In the genomic region with DNA sequence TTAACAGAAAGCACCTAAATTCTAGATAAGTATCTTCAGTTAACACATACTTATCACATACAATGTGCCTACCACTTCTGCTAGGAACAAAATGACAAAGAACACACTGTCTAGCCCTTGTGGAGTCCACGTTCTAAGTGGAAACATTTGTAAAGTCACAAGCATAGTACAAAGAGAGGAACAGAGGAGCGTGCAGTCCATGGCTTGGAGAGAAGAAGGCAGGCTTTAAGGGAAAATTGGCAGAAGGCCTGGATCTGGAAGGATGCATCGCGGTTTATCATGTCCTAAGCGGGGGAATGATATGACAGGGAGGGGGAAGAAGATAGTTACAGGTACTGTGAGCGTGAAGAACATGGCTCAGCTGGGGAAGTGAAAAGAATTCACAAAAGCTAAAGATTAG, we compare ENCODE assay signal across 16 cellular contexts.
A peak's percentile ranks its signal among the peaks of the same experiment; 100 is the strongest.
DNase-seq lines count a peak whose midpoint lies in the region; ATAC-seq and TF ChIP-seq lines count a peak whose summit lies in the region.
"Had no signal": no experiment of that assay in that cellular context is flagged by ENCODE, and none has a peak within 500 bp of the region (broad histone marks: within the 10 kb centered on the region; RNA-seq: fewer than 3 reads in every experiment).

No MANE protein-coding gene starts in this region.

- peaks cover 0 to 3% (median 0%) of the 10 kb centered on the region in 3 donors for H3K9me3 Mint-ChIP-seq in T-cell
- H3K9me3 Mint-ChIP-seq: CD4-positive, alpha-beta T cell; GM23338 had no signal

- H3K4me1 ChIP-seq in right cardiac atrium (ENCODE audit: control insufficient read depth, insufficient read depth, low read length): no peaks in the 10 kb centered on the region
- no peaks in the 10 kb centered on the region for H3K4me1 ChIP-seq in muscle layer of duodenum (ENCODE audit: control insufficient read depth in 1 of 2, insufficient read depth in 2 of 2, low read length in 2 of 2)
- no peaks in the 10 kb centered on the region for H3K4me1 ChIP-seq in SK-N-SH (ENCODE audit: control insufficient read depth in 1 of 2, insufficient read depth in 2 of 2, low read depth in 1 of 2, low read length in 1 of 2)

- no peak for TF ChIP-seq EP300 in SK-N-SH (IDR thresholded peaks at IDR 0.05; ENCODE audit: borderline replicate concordance in 1 of 2, low read depth in 1 of 2, low read length in 1 of 2)

- H3K9me3 ChIP-seq in right cardiac atrium (ENCODE audit: control insufficient read depth, low read length): no peaks in the 10 kb centered on the region
- no peaks in the 10 kb centered on the region for H3K9me3 ChIP-seq in muscle layer of duodenum (ENCODE audit: control insufficient read depth in 1 of 2, low read length in 2 of 2)
- H3K9me3 ChIP-seq in SK-N-SH: no peaks in the 10 kb centered on the region

- no peaks in the 10 kb centered on the region for H3K4me1 Mint-ChIP-seq in T-cell
- H3K4me1 Mint-ChIP-seq: B cell, GM23338 had no signal

- intact Hi-C loops in right cardiac atrium (cut with DNase I): no loop called here

- H3K27ac ChIP-seq in right cardiac atrium (ENCODE audit: low read length) (no peak overlapping the region), muscle layer of duodenum (ENCODE audit: low read length) (peak overlapping the region; percentile 6), caudate nucleus (ENCODE audit: low read depth, low read length) (no peak overlapping the region), SK-N-SH (ENCODE audit: low read depth in 2 of 2, low read length in 1 of 2) (no peak overlapping the region)

- H2AFZ ChIP-seq in SK-N-SH (ENCODE audit: low read depth): no peak overlapping the region
- H2AFZ ChIP-seq: GM23338 had no signal

- no peak overlapping the region for H3K9ac ChIP-seq in SK-N-SH

- H3K79me2 ChIP-seq in SK-N-SH (ENCODE audit: insufficient read depth): no peaks in the 10 kb centered on the region

- TF ChIP-seq RAD21 in SK-N-SH (IDR thresholded peaks at IDR 0.05; ENCODE audit: low read length): no peak

- H3K27me3 Mint-ChIP-seq in T-cell: peaks cover 8 to 11% of the 10 kb centered on the region in 2 donors
- H3K27me3 Mint-ChIP-seq: B cell had no signal

- POLR2A ChIA-PET in SK-N-SH (lab: Yijun Ruan, JAX): no interaction called here
- POLR2A ChIA-PET in T-cell (lab: Charles Lee): interaction anchor here in 1 of 2 donors (0.6 kb wide), 1 partner anchor 32 kb away, joined by 5 read pairs; no protein-coding TSS in a partner anchor

- CTCF ChIA-PET in SK-N-SH (lab: Yijun Ruan, JAX): no interaction called here
- CTCF ChIA-PET in T-cell (lab: Charles Lee): no interaction called here

- H3K27me3 ChIP-seq in right cardiac atrium (ENCODE audit: control insufficient read depth, insufficient read depth): no peaks in the 10 kb centered on the region
- no peaks in the 10 kb centered on the region for H3K27me3 ChIP-seq in muscle layer of duodenum (ENCODE audit: low read depth, low read length)
- no peaks in the 10 kb centered on the region for H3K27me3 ChIP-seq in SK-N-SH (ENCODE audit: insufficient read depth)

- no peak overlapping the region for H3K4me3 ChIP-seq in right cardiac atrium (ENCODE audit: low read length)
- H3K4me3 ChIP-seq in muscle layer of duodenum (ENCODE audit: low read depth in 1 of 2, low read length in 2 of 2): no peak overlapping the region
- H3K4me3 ChIP-seq in SK-N-SH (ENCODE audit: low read depth in 2 of 2, low read length in 1 of 2): no peak overlapping the region
- H3K4me3 ChIP-seq: GM23338 had no signal

- H3K27ac Mint-ChIP-seq in T-cell: no peak overlapping the region
- H3K27ac Mint-ChIP-seq: B cell; CD4-positive, alpha-beta T cell; GM23338 had no signal

- DNase-seq in SK-MEL-5 (ENCODE audit: low read depth, low spot score) (peak; percentile 41), foreskin melanocyte (peak; percentile 60), right cardiac atrium (no peak), caudate nucleus (lab: John Stamatoyannopoulos, UW) (no peak), SK-N-SH (no peak), T-cell (no peak)
- DNase-seq: C1 segment of cervical spinal cord; CD4-positive, alpha-beta T cell; DMS153; DMS79 treated with DMSO at 0.1 percent for 48 hours; EL; H7 had no signal

- H3K36me3 ChIP-seq in muscle layer of duodenum (ENCODE audit: control insufficient read depth in 1 of 2, insufficient read depth in 2 of 2, low read length in 2 of 2) (no peaks in the 10 kb centered on the region), SK-N-SH (replicated peaks in 1 of 2; ENCODE audit: control insufficient read depth in 1 of 2, insufficient read depth in 2 of 2, low read length in 1 of 2) (no peaks in the 10 kb centered on the region)

- no peaks in the 10 kb centered on the region for H3K9me2 ChIP-seq in SK-N-SH

- H4K20me1 ChIP-seq in SK-N-SH (ENCODE audit: insufficient read depth): no peaks in the 10 kb centered on the region

- H3K4me2 ChIP-seq in SK-N-SH: no peak overlapping the region
- H3K4me2 ChIP-seq: GM23338 had no signal

- H3K4me3 Mint-ChIP-seq in T-cell: no peak overlapping the region
- H3K4me3 Mint-ChIP-seq: B cell; CD4-positive, alpha-beta T cell; GM23338 had no signal

- H3K36me3 Mint-ChIP-seq in T-cell: no peaks in the 10 kb centered on the region

- no peaks in the 10 kb centered on the region for H3F3A ChIP-seq in SK-N-SH (replicated peaks; ENCODE audit: insufficient read depth)

- 35% methylated on average over 6 of the region's 6 CpGs for WGBS in right cardiac atrium
- 87% methylated on average over 6 of the region's 6 CpGs for WGBS in SK-N-SH (ENCODE audit: low lambda C conversion rate)

- ATAC-seq in right cardiac atrium (peak; percentile 25 to 56), HG03354 (IDR thresholded peaks at IDR 0.05; ENCODE audit: poor library complexity, severe bottlenecking, unreplicated experiment) (no peak), T-cell (replicated peaks in 1 of 4) (no peak)
- ATAC-seq: GM23338 had no signal

- no peak for TF ChIP-seq CTCF in SK-N-SH (IDR thresholded peaks at IDR 0.05)

- in situ Hi-C loops in SK-MEL-5 (cut with HindIII; ENCODE audit: low pct_unique_long_range_greater_than_20kb, low sequenced_read_pairs): no loop called here

TF ChIP-seq in SK-N-SH, 30 proteins besides CTCF, POLR2A, EP300 and RAD21:
- TF ChIP-seq, protein P1, sequence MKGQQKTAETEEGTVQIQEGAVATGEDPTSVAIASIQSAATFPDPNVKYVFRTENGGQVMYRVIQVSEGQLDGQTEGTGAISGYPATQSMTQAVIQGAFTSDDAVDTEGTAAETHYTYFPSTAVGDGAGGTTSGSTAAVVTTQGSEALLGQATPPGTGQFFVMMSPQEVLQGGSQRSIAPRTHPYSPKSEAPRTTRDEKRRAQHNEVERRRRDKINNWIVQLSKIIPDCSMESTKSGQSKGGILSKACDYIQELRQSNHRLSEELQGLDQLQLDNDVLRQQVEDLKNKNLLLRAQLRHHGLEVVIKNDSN (IDR thresholded peaks at IDR 0.05; ENCODE audit: borderline replicate concordance, low read depth): no peak
- TF ChIP-seq ELF1 (IDR thresholded peaks at IDR 0.05): no peak
- no peak for TF ChIP-seq FOXM1 (IDR thresholded peaks at IDR 0.05; ENCODE audit: low read depth)
- no peak for TF ChIP-seq RFX5 (IDR thresholded peaks at IDR 0.05; ENCODE audit: low read length)
- no peak for TF ChIP-seq FOSL2 (IDR thresholded peaks at IDR 0.05; ENCODE audit: borderline replicate concordance, low read depth)
- no peak for TF ChIP-seq POLR2AphosphoS5 (IDR thresholded peaks at IDR 0.05; ENCODE audit: low read depth, low read length)
- TF ChIP-seq GATA2 (CRISPR knock-in tag; IDR thresholded peaks at IDR 0.05): no peak
- TF ChIP-seq JUND (IDR thresholded peaks at IDR 0.05): no peak
- TF ChIP-seq CHD2 (IDR thresholded peaks at IDR 0.05; ENCODE audit: low read length, partially characterized antibody): no peak
- TF ChIP-seq MEF2A (IDR thresholded peaks at IDR 0.05; ENCODE audit: borderline replicate concordance, low read depth): no peak
- TF ChIP-seq, protein P2, sequence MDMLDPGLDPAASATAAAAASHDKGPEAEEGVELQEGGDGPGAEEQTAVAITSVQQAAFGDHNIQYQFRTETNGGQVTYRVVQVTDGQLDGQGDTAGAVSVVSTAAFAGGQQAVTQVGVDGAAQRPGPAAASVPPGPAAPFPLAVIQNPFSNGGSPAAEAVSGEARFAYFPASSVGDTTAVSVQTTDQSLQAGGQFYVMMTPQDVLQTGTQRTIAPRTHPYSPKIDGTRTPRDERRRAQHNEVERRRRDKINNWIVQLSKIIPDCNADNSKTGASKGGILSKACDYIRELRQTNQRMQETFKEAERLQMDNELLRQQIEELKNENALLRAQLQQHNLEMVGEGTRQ (IDR thresholded peaks at IDR 0.05; ENCODE audit: borderline replicate concordance, low read depth, low read length): no peak
- TF ChIP-seq, protein P3, sequence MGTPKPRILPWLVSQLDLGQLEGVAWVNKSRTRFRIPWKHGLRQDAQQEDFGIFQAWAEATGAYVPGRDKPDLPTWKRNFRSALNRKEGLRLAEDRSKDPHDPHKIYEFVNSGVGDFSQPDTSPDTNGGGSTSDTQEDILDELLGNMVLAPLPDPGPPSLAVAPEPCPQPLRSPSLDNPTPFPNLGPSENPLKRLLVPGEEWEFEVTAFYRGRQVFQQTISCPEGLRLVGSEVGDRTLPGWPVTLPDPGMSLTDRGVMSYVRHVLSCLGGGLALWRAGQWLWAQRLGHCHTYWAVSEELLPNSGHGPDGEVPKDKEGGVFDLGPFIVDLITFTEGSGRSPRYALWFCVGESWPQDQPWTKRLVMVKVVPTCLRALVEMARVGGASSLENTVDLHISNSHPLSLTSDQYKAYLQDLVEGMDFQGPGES (IDR thresholded peaks at IDR 0.05; ENCODE audit: low read depth, low read length): no peak
- TF ChIP-seq, protein P4, sequence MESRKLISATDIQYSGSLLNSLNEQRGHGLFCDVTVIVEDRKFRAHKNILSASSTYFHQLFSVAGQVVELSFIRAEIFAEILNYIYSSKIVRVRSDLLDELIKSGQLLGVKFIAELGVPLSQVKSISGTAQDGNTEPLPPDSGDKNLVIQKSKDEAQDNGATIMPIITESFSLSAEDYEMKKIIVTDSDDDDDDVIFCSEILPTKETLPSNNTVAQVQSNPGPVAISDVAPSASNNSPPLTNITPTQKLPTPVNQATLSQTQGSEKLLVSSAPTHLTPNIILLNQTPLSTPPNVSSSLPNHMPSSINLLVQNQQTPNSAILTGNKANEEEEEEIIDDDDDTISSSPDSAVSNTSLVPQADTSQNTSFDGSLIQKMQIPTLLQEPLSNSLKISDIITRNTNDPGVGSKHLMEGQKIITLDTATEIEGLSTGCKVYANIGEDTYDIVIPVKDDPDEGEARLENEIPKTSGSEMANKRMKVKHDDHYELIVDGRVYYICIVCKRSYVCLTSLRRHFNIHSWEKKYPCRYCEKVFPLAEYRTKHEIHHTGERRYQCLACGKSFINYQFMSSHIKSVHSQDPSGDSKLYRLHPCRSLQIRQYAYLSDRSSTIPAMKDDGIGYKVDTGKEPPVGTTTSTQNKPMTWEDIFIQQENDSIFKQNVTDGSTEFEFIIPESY (IDR thresholded peaks at IDR 0.05; ENCODE audit: borderline replicate concordance, low read depth): no peak

Comparison
In these comparisons a context has a peak if more than half of its experiments do, and no peak if none do; other contexts are left out.
1. DNase-seq: peak in SK-MEL-5 (single experiment) and foreskin melanocyte (single experiment); none in right cardiac atrium (0 of 3), caudate nucleus (0 of 61), SK-N-SH (single experiment) and T-cell (0 of 34).
2. ATAC-seq: peak in right cardiac atrium (2 of 2); none in HG03354 (single experiment) and T-cell (0 of 4).